8 cellular contexts compared by ENCODE assay signal in genomic region chr9:129320575-129321311, GRCh38.
DNase-seq lines count a peak whose midpoint lies in the region; ATAC-seq and TF ChIP-seq lines count a peak whose summit lies in the region.

No MANE protein-coding gene starts in this region.

- no peaks in the 10 kb centered on the region for H3K79me1 ChIP-seq in IMR-90 (ENCODE audit: low read depth in 1 of 2, low read length in 2 of 2)

- H4K8ac ChIP-seq in IMR-90 (ENCODE audit: low read depth in 2 of 2, low read length in 2 of 2): peak overlapping the region; percentile 86 to 94

- POLR2A ChIA-PET in IMR-90 (lab: Charles Lee; ENCODE audit: unreplicated experiment): no interaction called here

- no peaks in the 10 kb centered on the region for H4K20me1 ChIP-seq in IMR-90 (ENCODE audit: insufficient read depth, low read length)

- H2BK5ac ChIP-seq in IMR-90 (ENCODE audit: low read depth, low read length, poor library complexity, severe bottlenecking): peak overlapping the region; percentile 44

- H3K4me2 ChIP-seq in IMR-90 (ENCODE audit: low read depth, low read length): peak overlapping the region; percentile 58

- peak overlapping the region; percentile 48 for H3K27ac ChIP-seq in IMR-90 (ENCODE audit: insufficient read depth, low read length)
- no peak overlapping the region for H3K27ac ChIP-seq in SJCRH30
- H3K27ac ChIP-seq in neutrophil: peak overlapping the region; percentile 3
- H3K27ac ChIP-seq in vagina: peak overlapping the region; percentile 96

- H4K91ac ChIP-seq in IMR-90 (ENCODE audit: insufficient read depth, low read depth, low read length): peak overlapping the region; percentile 79

- H3K9me3 ChIP-seq in IMR-90 (ENCODE audit: control insufficient read depth, insufficient read depth, low read length) (no peaks in the 10 kb centered on the region), SJCRH30 (replicated peaks) (no peaks in the 10 kb centered on the region), neutrophil (no peaks in the 10 kb centered on the region), vagina (no peaks in the 10 kb centered on the region)

- peak overlapping the region; percentile 66 for H4K5ac ChIP-seq in IMR-90 (ENCODE audit: low read depth, low read length)

- in situ Hi-C loops in IMR-90 (cut with MboI; ENCODE audit: low sequenced_read_pairs): no loop called here

- H2AK5ac ChIP-seq in IMR-90 (ENCODE audit: low read depth, low read length): peak overlapping the region; percentile 91; the same call in 1 of the 2 replicates

- ATAC-seq in IMR-90 (ENCODE audit: low read depth) (peak; percentile 74), Right ventricle myocardium superior (ENCODE audit: poor library complexity) (peak; percentile 85), HG03378 (IDR thresholded peaks at IDR 0.05; ENCODE audit: unreplicated experiment) (no peak)

- H3K36me3 ChIP-seq in IMR-90 (ENCODE audit: control insufficient read depth, insufficient read depth, low read length): no peaks in the 10 kb centered on the region
- H3K36me3 ChIP-seq in SJCRH30: no peaks in the 10 kb centered on the region
- H3K36me3 ChIP-seq in neutrophil: no peaks in the 10 kb centered on the region
- H3K36me3 ChIP-seq in vagina: no peaks in the 10 kb centered on the region

- peak overlapping the region; percentile 89 for H2BK120ac ChIP-seq in IMR-90 (ENCODE audit: low read depth, low read length)

- peak overlapping the region; percentile 97 for H2AK9ac ChIP-seq in IMR-90 (replicated peaks; ENCODE audit: low read depth, low read length, poor library complexity)

- H3K4me1 ChIP-seq in IMR-90 (ENCODE audit: control insufficient read depth, insufficient read depth, low read length) (peaks cover 30% of the 10 kb centered on the region), SJCRH30 (peaks cover 7% of the 10 kb centered on the region; the same call in 1 of the 2 replicates), neutrophil (ENCODE audit: control insufficient read depth in 1 of 2, insufficient read depth in 1 of 2, low read depth in 1 of 2, low read length in 1 of 2) (peaks cover 16 to 17% of the 10 kb centered on the region in 2 experiments), vagina (peaks cover 83% of the 10 kb centered on the region)

- dilution Hi-C loops in IMR-90 (cut with HindIII; ENCODE audit: low sequenced_read_pairs, unreplicated experiment): no loop called here

- peak overlapping the region; percentile 52 for H3K18ac ChIP-seq in IMR-90 (ENCODE audit: low read depth, low read length)

- BruUV-seq in IMR-90 (replicated peaks; lab: Mats Ljungman, UMichigan): no TSS peak

- TF ChIP-seq POLR2A in IMR-90 (IDR thresholded peaks at IDR 0.05; ENCODE audit: low read depth, low read length) (no peak), vagina (IDR thresholded peaks at IDR 0.05) (peak in 1 of 2 donors; percentile 74)

- H3K14ac ChIP-seq in IMR-90 (replicated peaks; ENCODE audit: low read depth, low read length): peak overlapping the region; percentile 75

- peak overlapping the region; percentile 98 for H3K4ac ChIP-seq in IMR-90 (ENCODE audit: low read depth, low read length)

- CTCF ChIA-PET in IMR-90 (lab: Yijun Ruan, JAX): interaction anchor here (0.6 to 0.8 kb wide), 3 partner anchors 11 to 125 kb away, joined by 3 to 4 read pairs (median 3); no protein-coding TSS in a partner anchor

- TF ChIP-seq CTCF in GM12865 (IDR thresholded peaks at IDR 0.05; ENCODE audit: insufficient read depth, low read depth, low read length, missing control alignments) (no peak), IMR-90 (conservative IDR thresholded peaks at IDR 0.05; ENCODE audit: low read depth, low read length) (peak; percentile 27; the same call in 1 of the 2 replicates), neutrophil (IDR thresholded peaks at IDR 0.05) (peak; percentile 33), vagina (IDR thresholded peaks at IDR 0.05) (peak in 1 of 3 experiments; percentile 27)

- H3K9me1 ChIP-seq in IMR-90 (ENCODE audit: insufficient read depth, low read length): peaks cover 15% of the 10 kb centered on the region; the same call in 1 of the 2 replicates

- H3K23ac ChIP-seq in IMR-90 (ENCODE audit: low read depth, low read length): peak overlapping the region; percentile 23; the same call in 1 of the 2 replicates

- H3K56ac ChIP-seq in IMR-90 (ENCODE audit: extremely low read depth, insufficient read depth, low read length): peak overlapping the region; percentile 25

- no peak overlapping the region; the same call in 2 of the 3 replicates for H2BK15ac ChIP-seq in IMR-90 (ENCODE audit: low read depth, low read length)

- H3K27me3 ChIP-seq in IMR-90 (ENCODE audit: control insufficient read depth, insufficient read depth, low read length) (no peaks in the 10 kb centered on the region), SJCRH30 (peaks cover 22% of the 10 kb centered on the region), neutrophil (peaks cover 22% of the 10 kb centered on the region), vagina (no peaks in the 10 kb centered on the region)

- DNase-seq in GM12865 (ENCODE audit: low read depth) (peak; percentile 72), IMR-90 (peak; percentile 82), SJCRH30 (peak; percentile 71 to 82), amniotic epithelial cell (ENCODE audit: low read depth) (peak; percentile 88), Right ventricle myocardium superior (peak; percentile 78), vagina (ENCODE audit: extremely low spot score in 2 of 2) (peak in 1 of 2 donors; percentile 89)

- H2AFZ ChIP-seq in IMR-90 (replicated peaks; ENCODE audit: low read length, poor library complexity): peak overlapping the region; percentile 86

- TF ChIP-seq RAD21 in IMR-90 (IDR thresholded peaks at IDR 0.05; ENCODE audit: low read length): peak; percentile 46

- peak overlapping the region; percentile 33; the same call in 1 of the 2 replicates for H2BK20ac ChIP-seq in IMR-90 (ENCODE audit: low read depth, low read length)

- intact Hi-C loops in IMR-90 (cut with micrococcal nuclease) (no loop called here), Right ventricle myocardium superior (cut with DNase I) (loop anchor here (5.0 kb wide), 1 partner anchor 143 kb away; the partner anchor contains the start of gene IER5L), vagina (cut with DNase I) (no loop called here)

- H3K9ac ChIP-seq in IMR-90 (ENCODE audit: low read depth, low read length): peak overlapping the region; percentile 51

- H3K4me3 ChIP-seq in GM12865 (ENCODE audit: low read depth, low read length) (peak overlapping the region; percentile 43), IMR-90 (ENCODE audit: insufficient read depth, low read depth, low read length) (0 out of 2 replicates have a peak overlapping the region, but pooled peaks have one; percentile 2), SJCRH30 (peak overlapping the region; percentile 18), neutrophil (ENCODE audit: low read depth in 1 of 2, low read length in 1 of 2) (peak overlapping the region; percentile 58 to 62), vagina (peak overlapping the region; percentile 48 to 53)

- WGBS in IMR-90 (ENCODE audit: extremely low coverage in 2 of 2, insufficient read length in 1 of 2), 2 experiments: 11% methylated on average over 21 of the region's 49 CpGs; no CpG with 5 or more reads in 1 of the 2 experiments

TF ChIP-seq in IMR-90, 13 proteins besides CTCF, POLR2A, EP300 and RAD21:
- TF ChIP-seq MAFK (IDR thresholded peaks at IDR 0.05; ENCODE audit: low read depth, low read length): no peak
- peak; percentile 30 for TF ChIP-seq SMC3 (IDR thresholded peaks at IDR 0.05; ENCODE audit: low read depth, low read length)

Comparison
In these comparisons a context has a peak if more than half of its experiments do, and no peak if none do; other contexts are left out.
1. H3K4me3 ChIP-seq: peak in every context shown above with its lines; median percentile 60 in neutrophil; 50 in vagina; 43 in GM12865; 18 in SJCRH30; 2 in IMR-90.